In the genomic region with DNA sequence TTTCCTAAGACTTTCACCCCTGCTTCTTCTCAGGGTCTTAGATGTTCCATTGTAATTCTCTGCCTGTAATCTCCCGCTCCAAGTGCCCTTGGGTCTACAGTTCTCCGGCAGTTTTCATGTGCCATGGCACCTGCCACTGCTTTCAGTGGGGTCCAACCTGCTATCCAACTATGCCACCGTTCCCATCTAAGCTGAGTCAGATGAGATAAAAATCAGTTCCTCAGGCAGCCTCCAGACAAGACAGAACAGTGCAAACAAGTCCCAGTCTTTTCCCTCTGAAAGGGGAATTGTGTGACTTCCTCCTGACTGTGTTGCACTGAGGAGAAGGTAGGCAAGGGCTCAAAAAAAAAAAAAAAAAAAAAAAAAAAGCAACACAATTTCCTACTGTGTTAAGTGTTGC, we compare ENCODE assay signal across 1 cellular context.
TF ChIP-seq lines count a peak whose summit lies in the region.

No MANE protein-coding gene starts in this region.

TF ChIP-seq in SK-N-SH, 30 proteins besides CTCF, POLR2A, EP300 and RAD21 (continued from another document):
- TF ChIP-seq, protein P1, sequence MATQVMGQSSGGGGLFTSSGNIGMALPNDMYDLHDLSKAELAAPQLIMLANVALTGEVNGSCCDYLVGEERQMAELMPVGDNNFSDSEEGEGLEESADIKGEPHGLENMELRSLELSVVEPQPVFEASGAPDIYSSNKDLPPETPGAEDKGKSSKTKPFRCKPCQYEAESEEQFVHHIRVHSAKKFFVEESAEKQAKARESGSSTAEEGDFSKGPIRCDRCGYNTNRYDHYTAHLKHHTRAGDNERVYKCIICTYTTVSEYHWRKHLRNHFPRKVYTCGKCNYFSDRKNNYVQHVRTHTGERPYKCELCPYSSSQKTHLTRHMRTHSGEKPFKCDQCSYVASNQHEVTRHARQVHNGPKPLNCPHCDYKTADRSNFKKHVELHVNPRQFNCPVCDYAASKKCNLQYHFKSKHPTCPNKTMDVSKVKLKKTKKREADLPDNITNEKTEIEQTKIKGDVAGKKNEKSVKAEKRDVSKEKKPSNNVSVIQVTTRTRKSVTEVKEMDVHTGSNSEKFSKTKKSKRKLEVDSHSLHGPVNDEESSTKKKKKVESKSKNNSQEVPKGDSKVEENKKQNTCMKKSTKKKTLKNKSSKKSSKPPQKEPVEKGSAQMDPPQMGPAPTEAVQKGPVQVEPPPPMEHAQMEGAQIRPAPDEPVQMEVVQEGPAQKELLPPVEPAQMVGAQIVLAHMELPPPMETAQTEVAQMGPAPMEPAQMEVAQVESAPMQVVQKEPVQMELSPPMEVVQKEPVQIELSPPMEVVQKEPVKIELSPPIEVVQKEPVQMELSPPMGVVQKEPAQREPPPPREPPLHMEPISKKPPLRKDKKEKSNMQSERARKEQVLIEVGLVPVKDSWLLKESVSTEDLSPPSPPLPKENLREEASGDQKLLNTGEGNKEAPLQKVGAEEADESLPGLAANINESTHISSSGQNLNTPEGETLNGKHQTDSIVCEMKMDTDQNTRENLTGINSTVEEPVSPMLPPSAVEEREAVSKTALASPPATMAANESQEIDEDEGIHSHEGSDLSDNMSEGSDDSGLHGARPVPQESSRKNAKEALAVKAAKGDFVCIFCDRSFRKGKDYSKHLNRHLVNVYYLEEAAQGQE (IDR thresholded peaks at IDR 0.05; ENCODE audit: low read depth, low read length), result no peak
- TF ChIP-seq TCF12 (IDR thresholded peaks at IDR 0.05) (no peak), FOSL2 (IDR thresholded peaks at IDR 0.05; ENCODE audit: borderline replicate concordance, low read depth) (no peak), FOXM1 (IDR thresholded peaks at IDR 0.05; ENCODE audit: low read depth) (no peak), FOXJ3 (CRISPR knock-in tag; IDR thresholded peaks at IDR 0.05) (no peak)
